In genomic region chr20:47917549-47918070, GRCh38 we compare ENCODE assay signal across 18 cellular contexts.
DNase-seq lines count a peak whose midpoint lies in the region; ATAC-seq, FAIRE-seq and TF ChIP-seq lines count a peak whose summit lies in the region.
"Had no signal": no experiment of that assay in that cellular context is flagged by ENCODE, and none has a peak within 500 bp of the region (broad histone marks: within the 10 kb centered on the region; RNA-seq: fewer than 3 reads in every experiment).

No MANE protein-coding gene starts in this region.

- intact Hi-C loops in HepG2 (cut with micrococcal nuclease; ENCODE audit: unreplicated experiment), result no loop called here
- intact Hi-C loops in right lobe of liver (cut with DNase I), result no loop called here
- intact Hi-C loops in PC-9 (cut with micrococcal nuclease; ENCODE audit: unreplicated experiment), result no loop called here
- intact Hi-C loops in esophagus muscularis mucosa (cut with DNase I), result no loop called here

- H3K9me3 ChIP-seq in HepG2 (ENCODE audit: low read length) (peaks cover 47% of the 10 kb centered on the region), right lobe of liver (no peaks in the 10 kb centered on the region), PC-9 (ENCODE audit: insufficient read depth, low read depth) (peaks cover 21% of the 10 kb centered on the region), endodermal cell (ENCODE audit: control insufficient read depth, low read length) (peaks cover 51% of the 10 kb centered on the region), esophagus muscularis mucosa (peaks cover 0 to 6% (median 0%) of the 10 kb centered on the region in 4 donors)

- no peak for FAIRE-seq in HepG2 (lab: Jason Lieb, UNC)
- FAIRE-seq: A549, GM19239, H1 had no signal

- H3K27me3 ChIP-seq in HepG2 (ENCODE audit: control insufficient read depth in 1 of 2, insufficient read depth in 2 of 2, low read length in 2 of 2) (no peaks in the 10 kb centered on the region), right lobe of liver (no peaks in the 10 kb centered on the region), PC-9 (ENCODE audit: insufficient read depth, low read depth) (no peaks in the 10 kb centered on the region), endodermal cell (ENCODE audit: control insufficient read depth, insufficient read depth, low read length, poor library complexity, severe bottlenecking) (no peaks in the 10 kb centered on the region), esophagus muscularis mucosa (no peaks in the 10 kb centered on the region)
- H3K27me3 ChIP-seq: BE2C had no signal

- ATAC-seq in HepG2 (no peak), right lobe of liver (no peak)
- no peak for ATAC-seq in natural killer cell treated with Interleukin-12 subunit alpha and Interleukin-12 subunit beta and Interleukin-15 and Interleukin-18, amount 100 ng/mL, for 72 hours
- ATAC-seq: A549; CD8-positive, alpha-beta T cell had no signal

- TF ChIP-seq CTCF in HepG2 (CRISPR knock-in tag; IDR thresholded peaks at IDR 0.05) (no peak), right lobe of liver (IDR thresholded peaks at IDR 0.05) (no peak), PC-9 (conservative IDR thresholded peaks at IDR 0.05) (no peak), endodermal cell (conservative IDR thresholded peaks at IDR 0.05) (no peak), esophagus muscularis mucosa (IDR thresholded peaks at IDR 0.05) (no peak)

- POLR2A ChIA-PET in HepG2 (lab: Yijun Ruan, JAX), result no interaction called here
- POLR2A ChIA-PET in PC-9 (lab: Charles Lee; ENCODE audit: unreplicated experiment), result interaction anchor here (0.6 kb wide), 1 partner anchor 54 kb away, joined by 4 read pairs; no protein-coding TSS in a partner anchor

- CTCF ChIA-PET in HepG2 (lab: Yijun Ruan, JAX; ENCODE audit: low intra/inter-chr PET ratio, low total read pairs), result no interaction called here
- CTCF ChIA-PET in PC-9 (lab: Charles Lee), result no interaction called here

- peaks cover 4% of the 10 kb centered on the region for H3K27me3 Mint-ChIP-seq in endodermal cell (ENCODE audit: insufficient read depth)
- H3K27me3 Mint-ChIP-seq in natural killer cell treated with Interleukin-12 subunit alpha and Interleukin-12 subunit beta and Interleukin-15 and Interleukin-18, amount 100 ng/mL, for 72 hours, result peaks cover 33 to 38% of the 10 kb centered on the region in 2 donors

- H3K79me2 ChIP-seq in HepG2 (ENCODE audit: insufficient read depth, low read length) (no peaks in the 10 kb centered on the region), PC-9 (ENCODE audit: low read depth) (no peaks in the 10 kb centered on the region)

- WGBS in HepG2 (ENCODE audit: low lambda C conversion rate), result 18% methylated on average over 2 of the region's 2 CpGs
- WGBS in right lobe of liver (ENCODE audit: insufficient coverage, low coverage, low lambda C conversion rate, missing lambda C conversion rate), result 69% methylated on average over 2 of the region's 2 CpGs
- WGBS in endodermal cell (ENCODE audit: insufficient coverage in 1 of 2, insufficient read length in 1 of 2), 2 experiments, result 98 to 100% methylated on average over 1 to 2 of the region's 2 CpGs
- 91% methylated on average over 2 of the region's 2 CpGs for WGBS in esophagus muscularis mucosa

- no peak overlapping the region for H3K4me2 ChIP-seq in HepG2 (ENCODE audit: low read depth, low read length)
- H3K4me2 ChIP-seq in PC-9, result no peak overlapping the region
- H3K4me2 ChIP-seq: A549 had no signal

- H3K4me3 Mint-ChIP-seq in endodermal cell, result no peak overlapping the region
- H3K4me3 Mint-ChIP-seq in natural killer cell treated with Interleukin-12 subunit alpha and Interleukin-12 subunit beta and Interleukin-15 and Interleukin-18, amount 100 ng/mL, for 72 hours, result no peak overlapping the region
- H3K4me3 Mint-ChIP-seq: CD8-positive, alpha-beta T cell; HFFc6 had no signal

- TF ChIP-seq EP300 in HepG2 (IDR thresholded peaks at IDR 0.05; ENCODE audit: low read depth in 2 of 2, low read length in 2 of 2) (no peak), HepG2 (CRISPR knock-in tag; IDR thresholded peaks at IDR 0.05; ENCODE audit: borderline replicate concordance) (no peak), esophagus muscularis mucosa (IDR thresholded peaks at IDR 0.05) (no peak)

- peaks cover 8% of the 10 kb centered on the region for H3K36me3 Mint-ChIP-seq in endodermal cell (ENCODE audit: low read depth)
- peaks cover 5% of the 10 kb centered on the region for H3K36me3 Mint-ChIP-seq in natural killer cell treated with Interleukin-12 subunit alpha and Interleukin-12 subunit beta and Interleukin-15 and Interleukin-18, amount 100 ng/mL, for 72 hours

- no peak overlapping the region for H3K27ac Mint-ChIP-seq in endodermal cell
- H3K27ac Mint-ChIP-seq in natural killer cell treated with Interleukin-12 subunit alpha and Interleukin-12 subunit beta and Interleukin-15 and Interleukin-18, amount 100 ng/mL, for 72 hours, result no peak overlapping the region
- H3K27ac Mint-ChIP-seq: CD8-positive, alpha-beta T cell; HFFc6 had no signal

- TF ChIP-seq POLR2A in HepG2 (IDR thresholded peaks at IDR 0.05; ENCODE audit: insufficient read depth in 1 of 2, low read depth in 2 of 2, low read length in 2 of 2) (no peak), right lobe of liver (IDR thresholded peaks at IDR 0.05) (no peak), esophagus muscularis mucosa (IDR thresholded peaks at IDR 0.05; ENCODE audit: low read depth) (no peak)

- H3K9ac ChIP-seq in HepG2 (ENCODE audit: insufficient read depth, low read depth, low read length) (no peak overlapping the region), endodermal cell (ENCODE audit: extremely low read depth, low read length, poor library complexity, severe bottlenecking) (no peak overlapping the region)

- no peak overlapping the region for H3K27ac ChIP-seq in HepG2 (ENCODE audit: extremely low read length, insufficient read depth, low read length)
- H3K27ac ChIP-seq in right lobe of liver, result no peak overlapping the region
- peak overlapping the region; percentile 30 for H3K27ac ChIP-seq in PC-9
- no peak overlapping the region for H3K27ac ChIP-seq in endodermal cell (ENCODE audit: low read depth, low read length)
- H3K27ac ChIP-seq in esophagus muscularis mucosa (replicated peaks in 1 of 4), result no peak overlapping the region
- H3K27ac ChIP-seq: A549, C4-2B had no signal

- H3K9me3 Mint-ChIP-seq in endodermal cell, result peaks cover 41% of the 10 kb centered on the region
- peaks cover 10% of the 10 kb centered on the region for H3K9me3 Mint-ChIP-seq in natural killer cell treated with Interleukin-12 subunit alpha and Interleukin-12 subunit beta and Interleukin-15 and Interleukin-18, amount 100 ng/mL, for 72 hours

- TF ChIP-seq RAD21 in HepG2 (CRISPR knock-in tag; IDR thresholded peaks at IDR 0.05), result no peak

- H3F3A ChIP-seq in PC-9 (ENCODE audit: insufficient read depth, low read depth), result peaks cover 24% of the 10 kb centered on the region

- no peak overlapping the region for H3K4me3 ChIP-seq in HepG2 (replicated peaks in 1 of 3; ENCODE audit: insufficient read depth in 1 of 3, low read depth in 2 of 3, low read length in 3 of 3)
- H3K4me3 ChIP-seq in right lobe of liver, result no peak overlapping the region
- no peak overlapping the region for H3K4me3 ChIP-seq in PC-9
- H3K4me3 ChIP-seq in endodermal cell (ENCODE audit: low read length), result peak overlapping the region; percentile 11
- H3K4me3 ChIP-seq in esophagus muscularis mucosa, result no peak overlapping the region
- H3K4me3 ChIP-seq: A549, HAP-1 had no signal

- no peaks in the 10 kb centered on the region for H3K4me1 Mint-ChIP-seq in endodermal cell
- peaks cover 0 to 3% of the 10 kb centered on the region in 2 donors for H3K4me1 Mint-ChIP-seq in natural killer cell treated with Interleukin-12 subunit alpha and Interleukin-12 subunit beta and Interleukin-15 and Interleukin-18, amount 100 ng/mL, for 72 hours (ENCODE audit: low read depth in 2 of 2)

- H3K36me3 ChIP-seq in HepG2 (replicated peaks in 1 of 2; ENCODE audit: control insufficient read depth in 1 of 2, insufficient read depth in 2 of 2, low read length in 2 of 2) (no peaks in the 10 kb centered on the region), right lobe of liver (no peaks in the 10 kb centered on the region), PC-9 (ENCODE audit: low read depth) (0 out of 2 replicates have a peak, but pooled peaks cover 5% of the 10 kb centered on the region), endodermal cell (ENCODE audit: control insufficient read depth, insufficient read depth, low read length) (no peaks in the 10 kb centered on the region), esophagus muscularis mucosa (no peaks in the 10 kb centered on the region)
- H3K36me3 ChIP-seq: BE2C, HAP-1 had no signal

- no TSS peak for BruUV-seq in HepG2 (replicated peaks; lab: Mats Ljungman, UMichigan)
- BruUV-seq in PC-9 (replicated peaks; lab: Mats Ljungman, UMichigan), result no TSS peak

- H2AFZ ChIP-seq in HepG2 (ENCODE audit: low read length), result no peak overlapping the region
- no peak overlapping the region for H2AFZ ChIP-seq in PC-9

- DNase-seq in HepG2 (ENCODE audit: low spot score) (no peak), right lobe of liver (no peak), PC-9 (no peak), endodermal cell (no peak), DMS 273 (lab: John Stamatoyannopoulos, UW; ENCODE audit: unreplicated experiment) (no peak), esophagus muscularis mucosa (ENCODE audit: extremely low spot score) (no peak)
- DNase-seq in natural killer cell treated with Interleukin-12 subunit alpha and Interleukin-12 subunit beta and Interleukin-15 and Interleukin-18, amount 100 ng/mL, for 72 hours (ENCODE audit: low spot score), result no peak
- DNase-seq: BE2C; CD8-positive, alpha-beta T cell; COR-L47; DMS53; GF-D8; HFFc6 had no signal

- H4K20me1 ChIP-seq in HepG2 (ENCODE audit: insufficient read depth, low read length) (no peaks in the 10 kb centered on the region), PC-9 (ENCODE audit: insufficient read depth) (no peaks in the 10 kb centered on the region)

- in situ Hi-C loops in HepG2 (cut with HindIII; ENCODE audit: extremely low pct_ligation_motif_present, low pct_unique_long_range_greater_than_20kb), result no loop called here

- H3K4me1 ChIP-seq in HepG2 (ENCODE audit: insufficient read depth, low read length) (peaks cover 46% of the 10 kb centered on the region), right lobe of liver (no peaks in the 10 kb centered on the region), PC-9 (replicated peaks; ENCODE audit: insufficient read depth) (peaks cover 21% of the 10 kb centered on the region), endodermal cell (ENCODE audit: control insufficient read depth, insufficient read depth, low read length) (no peaks in the 10 kb centered on the region), esophagus muscularis mucosa (peaks cover 0 to 21% (median 18%) of the 10 kb centered on the region in 4 donors)
- H3K4me1 ChIP-seq: BE2C, HAP-1 had no signal

- no peaks in the 10 kb centered on the region for H3K9me2 ChIP-seq in PC-9 (ENCODE audit: insufficient read depth)

TF ChIP-seq in HepG2, 621 proteins besides CTCF, POLR2A, EP300 and RAD21 (continues in another document):
- TF ChIP-seq ZSCAN20 (CRISPR knock-in tag; IDR thresholded peaks at IDR 0.05; ENCODE audit: borderline replicate concordance), result no peak
